ENCODE assay signal across 12 cellular contexts in genomic region chr17:46056800-46057304, GRCh38. TPM values are rescaled to one million over a fixed set of nuclear protein-coding genes. Genes with fewer than 3 reads are reported as not detected.
DNase-seq lines count a peak whose midpoint lies in the region; ATAC-seq, FAIRE-seq and TF ChIP-seq lines count a peak whose summit lies in the region.
"Had no signal": no experiment of that assay in that cellular context is flagged by ENCODE, and none has a peak within 500 bp of the region (broad histone marks: within the 10 kb centered on the region; RNA-seq: fewer than 3 reads in every experiment).

No MANE protein-coding gene starts in this region.

- POLR2A ChIA-PET in A549 (lab: Yijun Ruan, JAX) (interaction anchor here (0.8 kb wide), 1 partner anchor 136 kb away, joined by 4 read pairs; the partner anchor contains the start of gene KANSL1), HCT116 (lab: Charles Lee) (no interaction called here)

- no peak for FAIRE-seq in A549 (lab: Jason Lieb, UNC)
- no peak for FAIRE-seq in D721Med (lab: Jason Lieb, UNC)

- H3K4me2 ChIP-seq in A549 (peak overlapping the region; percentile 66), HCT116 (ENCODE audit: low read length) (peak overlapping the region; percentile 38)

- ATAC-seq in A549 = peak; percentile 62 to 69
- ATAC-seq in HCT116 = peak; percentile 67
- ATAC-seq in left lobe of liver = peak; percentile 63

- 4% methylated on average over 4 of the region's 4 CpGs for WGBS in A549 (ENCODE audit: missing lambda C conversion rate)

- peak overlapping the region; percentile 21; the same call in 1 of the 2 replicates for H3K9ac ChIP-seq in HCT116 (ENCODE audit: low read length)

- H3K27ac ChIP-seq in A549 (peak overlapping the region; percentile 63 to 68), HCT116 (ENCODE audit: low read depth, low read length) (peak overlapping the region; percentile 7; the same call in 1 of the 2 replicates)
- H3K27ac ChIP-seq: VCaP had no signal

- H3K9me2 ChIP-seq in HCT116 (ENCODE audit: insufficient read depth) = no peaks in the 10 kb centered on the region

- TF ChIP-seq EP300 in A549 (IDR thresholded peaks at IDR 0.05) = peak; percentile 34 to 49; a peak in 2 of 5 replicates

- H3K9me3 ChIP-seq in A549 (no peaks in the 10 kb centered on the region), HCT116 (ENCODE audit: control insufficient read depth in 1 of 2, insufficient read depth in 1 of 2, low read depth in 1 of 2, low read length in 2 of 2) (no peaks in the 10 kb centered on the region)

- no peaks in the 10 kb centered on the region for H3K27me3 ChIP-seq in HCT116 (ENCODE audit: insufficient read depth, low read length)
- no peaks in the 10 kb centered on the region for H3K27me3 ChIP-seq in H7 (ENCODE audit: control insufficient read depth, insufficient read depth, low read length)
- H3K27me3 ChIP-seq: cardiac muscle cell had no signal

- H3K79me2 ChIP-seq in HCT116 (ENCODE audit: insufficient read depth, low read length) = peaks cover 50% of the 10 kb centered on the region

- intact Hi-C loops in HCT116 (cut with micrococcal nuclease) = no loop called here
- intact Hi-C loops in activated T-helper 2 cell treated with anti-CD3 and anti-CD28 coated beads, Interferon-gamma antibody, Interleukin-2, Interleukin-4, amounts not matched to agents 10 μg/mL and 5 μg/mL and 100 μg/mL, durations not matched to agents 14 hours and 24 hours and 36 hours (cut with micrococcal nuclease) = loop anchor here (2.0 to 10.0 kb wide), 2 partner anchors 44 to 152 kb away; no protein-coding TSS in a partner anchor

- H3K4me3 Mint-ChIP-seq in activated T-helper 2 cell treated with anti-CD3 and anti-CD28 coated beads, Interferon-gamma antibody, Interleukin-2, Interleukin-4, amounts not matched to agents 10 μg/mL and 5 μg/mL and 100 μg/mL, durations not matched to agents 14 hours and 24 hours and 36 hours (ENCODE audit: low read depth) = no peak overlapping the region
- H3K4me3 Mint-ChIP-seq: type B pancreatic cell had no signal

- peak overlapping the region; percentile 78 for H3K27ac Mint-ChIP-seq in activated T-helper 2 cell treated with anti-CD3 and anti-CD28 coated beads, Interferon-gamma antibody, Interleukin-2, Interleukin-4, amounts not matched to agents 10 μg/mL and 5 μg/mL and 100 μg/mL, durations not matched to agents 14 hours and 24 hours and 36 hours
- H3K27ac Mint-ChIP-seq: type B pancreatic cell had no signal

- no peak overlapping the region for H2AFZ ChIP-seq in HCT116 (ENCODE audit: low read depth, low read length, poor library complexity, severe bottlenecking)

- DNase-seq in A549 (ENCODE audit: low read depth in 1 of 2, low spot score in 1 of 2) (peak; percentile 47 to 74), HCT116 (ENCODE audit: low read depth, low spot score) (peak; percentile 45), left lobe of liver (ENCODE audit: low spot score) (no peak), nucleus accumbens (lab: John Stamatoyannopoulos, UW) (no peak), D721Med (ENCODE audit: insufficient read length, low spot score) (no peak), H7 (no peak)
- no peak for DNase-seq in activated T-helper 2 cell treated with anti-CD3 and anti-CD28 coated beads, Interferon-gamma antibody, Interleukin-2, Interleukin-4, amounts not matched to agents 10 μg/mL and 5 μg/mL and 100 μg/mL, durations not matched to agents 14 hours and 24 hours and 36 hours (ENCODE audit: low spot score)
- DNase-seq in effector CD8-positive, alpha-beta T cell (lab: John Stamatoyannopoulos, UW) = no peak
- DNase-seq: NCI-H345 had no signal

- peaks cover 11% of the 10 kb centered on the region; the same call in 1 of the 2 replicates for H4K20me1 ChIP-seq in HCT116 (ENCODE audit: insufficient read depth)

- H3K4me3 ChIP-seq in A549 (no peak overlapping the region), HCT116 (replicated peaks in 1 of 2; ENCODE audit: low read depth in 1 of 2, low read length in 2 of 2) (no peak overlapping the region), H7 (ENCODE audit: insufficient read depth, low read depth, low read length) (no peak overlapping the region)
- H3K4me3 ChIP-seq: cardiac muscle cell had no signal

- peaks cover 49% of the 10 kb centered on the region for H3K36me3 Mint-ChIP-seq in activated T-helper 2 cell treated with anti-CD3 and anti-CD28 coated beads, Interferon-gamma antibody, Interleukin-2, Interleukin-4, amounts not matched to agents 10 μg/mL and 5 μg/mL and 100 μg/mL, durations not matched to agents 14 hours and 24 hours and 36 hours (ENCODE audit: low read depth)

- TF ChIP-seq CTCF in A549 (IDR thresholded peaks at IDR 0.05) (no peak), HCT116 (IDR thresholded peaks at IDR 0.05 in 2 of 3, conservative IDR thresholded peaks at IDR 0.05 in 1 of 3; ENCODE audit: borderline replicate concordance in 1 of 3, insufficient read depth in 1 of 3, low read depth in 2 of 3, low read length in 2 of 3) (no peak), D721Med (IDR thresholded peaks at IDR 0.05; ENCODE audit: insufficient read depth, missing control alignments) (no peak)

- peaks cover 44% of the 10 kb centered on the region for H3K4me1 Mint-ChIP-seq in activated T-helper 2 cell treated with anti-CD3 and anti-CD28 coated beads, Interferon-gamma antibody, Interleukin-2, Interleukin-4, amounts not matched to agents 10 μg/mL and 5 μg/mL and 100 μg/mL, durations not matched to agents 14 hours and 24 hours and 36 hours (ENCODE audit: low read depth)

- H3K27me3 Mint-ChIP-seq in activated T-helper 2 cell treated with anti-CD3 and anti-CD28 coated beads, Interferon-gamma antibody, Interleukin-2, Interleukin-4, amounts not matched to agents 10 μg/mL and 5 μg/mL and 100 μg/mL, durations not matched to agents 14 hours and 24 hours and 36 hours (ENCODE audit: low read depth) = no peaks in the 10 kb centered on the region
- H3K27me3 Mint-ChIP-seq: type B pancreatic cell had no signal

- CTCF ChIA-PET in A549 (lab: Yijun Ruan, JAX) (interaction anchor here (0.6 to 12.2 kb wide), 10 partner anchors 11 to 155 kb away, joined by 3 to 183 read pairs (median 4); partner anchors contain the start of gene KANSL1), HCT116 (lab: Charles Lee) (interaction anchor here (5.4 kb wide), 1 partner anchor 12 kb away, joined by 45 read pairs; no protein-coding TSS in a partner anchor)

- H3K4me1 ChIP-seq in A549 (peaks cover 83% of the 10 kb centered on the region), HCT116 (ENCODE audit: control insufficient read depth in 1 of 2, insufficient read depth in 2 of 2, low read length in 2 of 2) (peaks cover 14 to 33% of the 10 kb centered on the region in 2 experiments)

- H3K36me3 ChIP-seq in HCT116 (ENCODE audit: control insufficient read depth in 1 of 2, insufficient read depth in 2 of 2, low read length in 2 of 2) = peaks cover 3 to 8% of the 10 kb centered on the region in 2 experiments; a peak in 2 of 4 replicates
- no peaks in the 10 kb centered on the region for H3K36me3 ChIP-seq in H7 (replicated peaks; ENCODE audit: control insufficient read depth, insufficient read depth, low read length)

- no TSS peak for BruUV-seq in HCT116 (replicated peaks; lab: Mats Ljungman, UMichigan)

- TF ChIP-seq POLR2A in A549 (IDR thresholded peaks at IDR 0.05; ENCODE audit: low read length) (no peak), HCT116 (IDR thresholded peaks at IDR 0.05; ENCODE audit: borderline replicate concordance, extremely low read depth, insufficient read depth, insufficient read length) (no peak)

- TF ChIP-seq RAD21 in A549 (conservative IDR thresholded peaks at IDR 0.05 in 1 of 2, IDR thresholded peaks at IDR 0.05 in 1 of 2) (0 out of 5 replicates have a peak, but pooled peaks of 1 of the 2 experiments have one; percentile 3), HCT116 (IDR thresholded peaks at IDR 0.05; ENCODE audit: low read depth) (no peak)

- no peaks in the 10 kb centered on the region for H3K9me3 Mint-ChIP-seq in activated T-helper 2 cell treated with anti-CD3 and anti-CD28 coated beads, Interferon-gamma antibody, Interleukin-2, Interleukin-4, amounts not matched to agents 10 μg/mL and 5 μg/mL and 100 μg/mL, durations not matched to agents 14 hours and 24 hours and 36 hours
- H3K9me3 Mint-ChIP-seq: type B pancreatic cell had no signal

- RAD21 ChIA-PET in HCT116 (lab: Charles Lee; ENCODE audit: low non-redundant PET in 1 of 2, low total read pairs in 2 of 2, uncharacterized antibody in 2 of 2, unreplicated experiment in 2 of 2) = no interaction called here

TF ChIP-seq in A549, 52 proteins besides CTCF, POLR2A, EP300 and RAD21 (continues in another document):
- TF ChIP-seq EHF (CRISPR knock-in tag; IDR thresholded peaks at IDR 0.05) (no peak), FOXS1 (CRISPR knock-in tag; IDR thresholded peaks at IDR 0.05) (no peak), MAZ (IDR thresholded peaks at IDR 0.05; ENCODE audit: borderline replicate concordance, low read depth, low read length) (no peak), RNF2 (IDR thresholded peaks at IDR 0.05; ENCODE audit: borderline replicate concordance, low read depth) (no peak), ZSCAN20 (CRISPR knock-in tag; IDR thresholded peaks at IDR 0.05) (no peak)

TF ChIP-seq in HCT116, 20 proteins besides CTCF, POLR2A, EP300 and RAD21 (continues in another document):
- TF ChIP-seq CEBPB (IDR thresholded peaks at IDR 0.05; ENCODE audit: low read depth) = no peak; the same call in 1 of the 2 replicates
- TF ChIP-seq FOSL1 (IDR thresholded peaks at IDR 0.05; ENCODE audit: low read depth) = 0 out of 2 replicates have a peak, but pooled peaks have one; percentile 38
- TF ChIP-seq SRF (IDR thresholded peaks at IDR 0.05; ENCODE audit: low read depth) = 0 out of 2 replicates have a peak, but pooled peaks have one; percentile 22
- TF ChIP-seq EGR1 (IDR thresholded peaks at IDR 0.05; ENCODE audit: low read depth) = no peak
- TF ChIP-seq, protein P1, sequence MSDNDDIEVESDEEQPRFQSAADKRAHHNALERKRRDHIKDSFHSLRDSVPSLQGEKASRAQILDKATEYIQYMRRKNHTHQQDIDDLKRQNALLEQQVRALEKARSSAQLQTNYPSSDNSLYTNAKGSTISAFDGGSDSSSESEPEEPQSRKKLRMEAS (IDR thresholded peaks at IDR 0.05) = no peak

RNA-seq across cellular contexts. Expression of gene STH, which starts 57.8 kb away (rescaled TPM):
- polyA plus RNA-seq in A549 (2011; rRNA removed) (not detected in 2 replicates), A549 (2017; fragmentation: RNase III; extraction: RNeasy Plus Mini Kit Qiagen cat#74134 plus additional on column Dnase treatment) (not detected in 3 replicates)
- polyA plus RNA-seq in A549 (2012; cell fraction: cytosol; rRNA removed) = not detected in 2 replicates
- polyA plus RNA-seq in A549 (2012; cell fraction: nucleus; rRNA removed) = not detected in 2 replicates
- polyA minus RNA-seq in A549 (2011; rRNA and poly(A)+ RNA removed) = not detected in 2 replicates
- total RNA-seq in HCT116 (2021; ENCODE audit: unreplicated experiment) (not detected), left lobe of liver (not detected)
- 0.20 TPM in 1 of 2 replicates, not detected in the other for polyA plus RNA-seq in HCT116 (2012)
- total RNA-seq in activated T-helper 2 cell treated with anti-CD3 and anti-CD28 coated beads, Interferon-gamma antibody, Interleukin-2, Interleukin-4, amounts not matched to agents 10 μg/mL and 5 μg/mL and 100 μg/mL, durations not matched to agents 14 hours and 24 hours and 36 hours = not detected in 2 replicates
- not detected in 2 replicates for total RNA-seq in H7 (2014; rRNA removed; shearing (Covaris generic))
- total RNA-seq: cardiac muscle cell had no signal
- polyA plus RNA-seq: cardiac muscle cell had no signal

Comparison
In these comparisons a context has a peak if more than half of its experiments do, and no peak if none do; other contexts are left out.
1. DNase-seq: peak in A549 (2 of 2) and HCT116 (single experiment); none in activated T-helper 2 cell treated with anti-CD3 and anti-CD28 coated beads, Interferon-gamma antibody, Interleukin-2, Interleukin-4, amounts not matched to agents 10 μg/mL and 5 μg/mL and 100 μg/mL, durations not matched to agents 14 hours and 24 hours and 36 hours (single experiment), left lobe of liver (single experiment), nucleus accumbens (0 of 56), effector CD8-positive, alpha-beta T cell (single experiment), D721Med (single experiment) and H7 (single experiment).
2. Peak in every context shown above with its lines, with median percentiles within 50 percentile points of each other: ATAC-seq.